11 cellular contexts compared by ENCODE assay signal in genomic region chr1:153549741-153550397, GRCh38. TPM values are rescaled to one million over a fixed set of nuclear protein-coding genes. Genes with fewer than 3 reads are reported as not detected.
DNase-seq lines count a peak whose midpoint lies in the region; ATAC-seq and TF ChIP-seq lines count a peak whose summit lies in the region.
"Had no signal": no experiment of that assay in that cellular context is flagged by ENCODE, and none has a peak within 500 bp of the region (broad histone marks: within the 10 kb centered on the region; RNA-seq: fewer than 3 reads in every experiment).

No MANE protein-coding gene starts in this region.

- peaks cover 16% of the 10 kb centered on the region for H3K4me1 Mint-ChIP-seq in glutamatergic neuron (ENCODE audit: low read depth, unreplicated experiment)

- POLR2A ChIA-PET in PC-3 (lab: Charles Lee; ENCODE audit: unreplicated experiment), result interaction anchor here (0.6 kb wide), 1 partner anchor 63 kb away, joined by 3 read pairs; the partner anchor contains the start of gene S100A16

- no peak for DNase-seq in PC-3
- DNase-seq in esophagus squamous epithelium (lab: John Stamatoyannopoulos, UW), result no peak
- no peak for DNase-seq in sigmoid colon
- DNase-seq in glutamatergic neuron, result no peak
- DNase-seq in NCI-H510A (lab: John Stamatoyannopoulos, UW), result no peak
- no peak for DNase-seq in H7
- DNase-seq in A172 (ENCODE audit: low spot score), result no peak
- DNase-seq: activated T-cell treated with anti-CD3 and anti-CD28 coated beads for 4 hours, NCI-H526, SHP77 had no signal

- H3K36me3 ChIP-seq in BLaER1 treated with 17β-estradiol and CSF1 and Interleukin-3, amounts not matched to agents 10 nM and 100 nM, result peaks cover 0 to under 1% (median 0%) of the 10 kb centered on the region in 11 experiments; a peak in 1 of 22 replicates
- H3K36me3 ChIP-seq in PC-3 (ENCODE audit: low read depth, low read length) (no peaks in the 10 kb centered on the region), esophagus squamous epithelium (peaks cover 0 to 21% (median 0%) of the 10 kb centered on the region in 3 donors), sigmoid colon (no peaks in the 10 kb centered on the region), H7 (replicated peaks; ENCODE audit: control insufficient read depth, insufficient read depth, low read length) (no peaks in the 10 kb centered on the region)

- ATAC-seq in PC-3, result no peak

- peak overlapping the region in 1 of 11 experiments; percentile 1; a peak in 1 of 22 replicates for H3K9ac ChIP-seq in BLaER1 treated with 17β-estradiol and CSF1 and Interleukin-3, amounts not matched to agents 10 nM and 100 nM
- peak overlapping the region; percentile 72 for H3K9ac ChIP-seq in PC-3 (ENCODE audit: low read length)

- no peaks in the 10 kb centered on the region for H3F3A ChIP-seq in PC-3 (ENCODE audit: low read length, unreplicated experiment)

- H3K9me3 ChIP-seq in BLaER1 treated with 17β-estradiol and CSF1 and Interleukin-3, amounts not matched to agents 10 nM and 100 nM (replicated peaks in 1 of 11), result no peaks in the 10 kb centered on the region
- H3K9me3 ChIP-seq in PC-3 (ENCODE audit: low read length) (no peaks in the 10 kb centered on the region), esophagus squamous epithelium (no peaks in the 10 kb centered on the region), sigmoid colon (no peaks in the 10 kb centered on the region)

- no peak overlapping the region for H3K4me3 ChIP-seq in BLaER1 treated with 17β-estradiol and CSF1 and Interleukin-3, amounts not matched to agents 10 nM and 100 nM
- no peak overlapping the region for H3K4me3 ChIP-seq in PC-3 (ENCODE audit: low read length)
- H3K4me3 ChIP-seq in esophagus squamous epithelium, result no peak overlapping the region
- H3K4me3 ChIP-seq in sigmoid colon, result no peak overlapping the region
- H3K4me3 ChIP-seq in H7 (ENCODE audit: insufficient read depth, low read depth, low read length), result no peak overlapping the region

- no peaks in the 10 kb centered on the region for H3K9me2 ChIP-seq in PC-3 (replicated peaks; ENCODE audit: low read length)

- H3K27me3 ChIP-seq in BLaER1 treated with 17β-estradiol and CSF1 and Interleukin-3, amounts not matched to agents 10 nM and 100 nM, result no peaks in the 10 kb centered on the region
- no peaks in the 10 kb centered on the region for H3K27me3 ChIP-seq in PC-3 (ENCODE audit: low read length)
- H3K27me3 ChIP-seq in esophagus squamous epithelium, result no peaks in the 10 kb centered on the region
- H3K27me3 ChIP-seq in sigmoid colon, result no peaks in the 10 kb centered on the region
- peaks cover 2% of the 10 kb centered on the region; the same call in 1 of the 2 replicates for H3K27me3 ChIP-seq in H7 (ENCODE audit: control insufficient read depth, insufficient read depth, low read length)

- peaks cover 10% of the 10 kb centered on the region for H3K27me3 Mint-ChIP-seq in glutamatergic neuron (ENCODE audit: unreplicated experiment)

- H2AFZ ChIP-seq in PC-3 (ENCODE audit: low read length), result peak overlapping the region; percentile 36; the same call in 1 of the 2 replicates

- no peak overlapping the region for H3K27ac Mint-ChIP-seq in glutamatergic neuron (ENCODE audit: unreplicated experiment)

- H3K4me3 Mint-ChIP-seq in glutamatergic neuron (ENCODE audit: unreplicated experiment), result no peak overlapping the region

- 64 to 86% methylated on average over 4 of the region's 6 CpGs for WGBS in esophagus squamous epithelium, 2 donors
- 87 to 92% methylated on average over 6 of the region's 6 CpGs for WGBS in sigmoid colon, 2 donors

- TF ChIP-seq POLR2A in esophagus squamous epithelium (IDR thresholded peaks at IDR 0.05), result no peak
- TF ChIP-seq POLR2A in sigmoid colon (IDR thresholded peaks at IDR 0.05), result no peak

- H4K20me1 ChIP-seq in BLaER1 treated with 17β-estradiol and CSF1 and Interleukin-3, amounts not matched to agents 10 nM and 100 nM, result peaks cover 0 to 6% (median 0%) of the 10 kb centered on the region in 11 experiments; a peak in 6 of 22 replicates
- H4K20me1 ChIP-seq in PC-3 (ENCODE audit: low read length), result no peaks in the 10 kb centered on the region

- intact Hi-C loops in PC-3 (cut with micrococcal nuclease), result loop anchor here (5.0 kb wide), 1 partner anchor 38 kb away; no protein-coding TSS in a partner anchor
- intact Hi-C loops in esophagus squamous epithelium (cut with DNase I), result no loop called here
- intact Hi-C loops in sigmoid colon (cut with DNase I), result loop anchor here (2.0 kb wide), 1 partner anchor 15 kb away; the partner anchor contains the start of gene S100A2

- peak overlapping the region; percentile 86 to 100 (median 95) for H3K4me2 ChIP-seq in BLaER1 treated with 17β-estradiol and CSF1 and Interleukin-3, amounts not matched to agents 10 nM and 100 nM
- peak overlapping the region; percentile 33; the same call in 1 of the 2 replicates for H3K4me2 ChIP-seq in PC-3 (ENCODE audit: low read length)

- peak overlapping the region in 8 of 11 experiments; percentile 24 to 80 (median 64); a peak in 13 of 22 replicates for H3K27ac ChIP-seq in BLaER1 treated with 17β-estradiol and CSF1 and Interleukin-3, amounts not matched to agents 10 nM and 100 nM
- H3K27ac ChIP-seq in PC-3 (ENCODE audit: low read length) (peak overlapping the region; percentile 80), esophagus squamous epithelium (peak overlapping the region; percentile 63 to 94 (median 92)), sigmoid colon (peak overlapping the region; percentile 58 to 90 (median 89))

- no peak for TF ChIP-seq EP300 in sigmoid colon (IDR thresholded peaks at IDR 0.05)

- CTCF ChIA-PET in PC-3 (lab: Charles Lee), result interaction anchor here (0.6 kb wide), 1 partner anchor 1440 kb away, joined by 4 read pairs; no protein-coding TSS in a partner anchor

- TF ChIP-seq CTCF in PC-3 (conservative IDR thresholded peaks at IDR 0.05; ENCODE audit: low read depth, low read length), result no peak
- no peak for TF ChIP-seq CTCF in esophagus squamous epithelium (IDR thresholded peaks at IDR 0.05)
- no peak for TF ChIP-seq CTCF in sigmoid colon (IDR thresholded peaks at IDR 0.05)
- no peak for TF ChIP-seq CTCF in glutamatergic neuron (IDR thresholded peaks at IDR 0.05; ENCODE audit: partially characterized antibody, unreplicated experiment)

- no peaks in the 10 kb centered on the region for H3K79me2 ChIP-seq in PC-3 (ENCODE audit: low read length)

- peaks cover 6% of the 10 kb centered on the region for H3K9me3 Mint-ChIP-seq in glutamatergic neuron (ENCODE audit: unreplicated experiment)

- BruUV-seq in PC-3 (replicated peaks; lab: Mats Ljungman, UMichigan), result no TSS peak

- H3K4me1 ChIP-seq in BLaER1 treated with 17β-estradiol and CSF1 and Interleukin-3, amounts not matched to agents 10 nM and 100 nM, result peaks cover 83 to 97% (median 88%) of the 10 kb centered on the region in 10 experiments
- H3K4me1 ChIP-seq in PC-3 (ENCODE audit: insufficient read depth, low read length), result peaks cover 34% of the 10 kb centered on the region
- H3K4me1 ChIP-seq in esophagus squamous epithelium, result peaks cover 74 to 100% (median 84%) of the 10 kb centered on the region in 3 donors
- peaks cover 0 to 71% (median 66%) of the 10 kb centered on the region in 4 donors for H3K4me1 ChIP-seq in sigmoid colon

- H3K36me3 Mint-ChIP-seq in glutamatergic neuron (ENCODE audit: unreplicated experiment), result no peaks in the 10 kb centered on the region

RNA-seq across cellular contexts. Expression of gene S100A3, which starts 0.8 kb away (rescaled TPM):
- 4.6 and 7.9 TPM in 2 replicates for total RNA-seq in PC-3 (2014; rRNA removed)
- 10 to 100 TPM in 1 of 4 donors, 1 to 10 TPM in 3; 1.2 to 16.5 (median 9.2) TPM for total RNA-seq in esophagus squamous epithelium
- total RNA-seq in sigmoid colon, result 1 to 10 TPM; 1.1 to 4.3 (median 2.2) TPM
- 1 to 10 TPM; 1.4 to 3.9 (median 3.6) TPM for polyA plus RNA-seq in sigmoid colon
- total RNA-seq in glutamatergic neuron (ENCODE audit: unreplicated experiment), result not detected
- 0.30 and 0.31 TPM in 2 replicates for total RNA-seq in H7 (2014; rRNA removed; shearing (Covaris generic))
- 90.9 and 103 TPM in 2 replicates for total RNA-seq in A172 (2014; rRNA removed; shearing (Covaris generic))

RNA-seq across cellular contexts. Expression of gene S100A4, which starts 4.3 kb away (rescaled TPM):
- total RNA-seq in PC-3 (2014; rRNA removed) (32.2 and 55.8 TPM in 2 replicates), esophagus squamous epithelium (100 to 1,000 TPM in 2 of 4 donors, 10 to 100 TPM in 2; 58.6 to 205 (median 122) TPM), sigmoid colon (100 to 1,000 TPM; 189 to 486 (median 288) TPM), glutamatergic neuron (ENCODE audit: unreplicated experiment) (4.7 TPM)
- 100 to 1,000 TPM; 304 to 499 (median 336) TPM for polyA plus RNA-seq in sigmoid colon
- 17.3 and 18.0 TPM in 2 replicates for total RNA-seq in H7 (2014; rRNA removed; shearing (Covaris generic))
- 3,194 and 3,572 TPM in 2 replicates for total RNA-seq in A172 (2014; rRNA removed; shearing (Covaris generic))

RNA-seq across cellular contexts. Expression of gene S100A5, which starts 9.1 kb away (rescaled TPM):
- total RNA-seq in PC-3 (2014; rRNA removed) (2.5 and 6.3 TPM in 2 replicates), esophagus squamous epithelium (not detected), sigmoid colon (not detected), glutamatergic neuron (ENCODE audit: unreplicated experiment) (not detected)
- not detected for polyA plus RNA-seq in sigmoid colon
- total RNA-seq in H7 (2014; rRNA removed; shearing (Covaris generic)), result not detected in 2 replicates
- total RNA-seq in A172 (2014; rRNA removed; shearing (Covaris generic)), result 1.1 and 6.1 TPM in 2 replicates

RNA-seq across cellular contexts. Expression of gene S100A6, which starts 14.1 kb away (rescaled TPM):
- 1,818 and 2,572 TPM in 2 replicates for total RNA-seq in PC-3 (2014; rRNA removed)
- 100 to 1,000 TPM; 270 to 943 (median 394) TPM for total RNA-seq in esophagus squamous epithelium
- 1,000 to 10,000 TPM in 1 of 4 donors, 100 to 1,000 TPM in 3; 445 to 1,159 (median 590) TPM for total RNA-seq in sigmoid colon
- polyA plus RNA-seq in sigmoid colon, result 1,000 to 10,000 TPM; 4,079 to 7,223 (median 4,178) TPM
- total RNA-seq in glutamatergic neuron (ENCODE audit: unreplicated experiment), result 41.9 TPM
- total RNA-seq in H7 (2014; rRNA removed; shearing (Covaris generic)), result 1.3 and 1.4 TPM in 2 replicates
- total RNA-seq in A172 (2014; rRNA removed; shearing (Covaris generic)), result 1,463 and 1,751 TPM in 2 replicates

RNA-seq across cellular contexts. Expression of gene S100A2, which starts 15.8 kb away (rescaled TPM):
- total RNA-seq in PC-3 (2014; rRNA removed) (358 and 373 TPM in 2 replicates), esophagus squamous epithelium (1,000 to 10,000 TPM in 3 of 4 donors, 100 to 1,000 TPM in 1; 949 to 3,544 (median 1,180) TPM), sigmoid colon (1 to 10 TPM in 1 of 4 donors, under 1 TPM in 1, not detected in 2; 0.68 to 1.8 TPM), glutamatergic neuron (ENCODE audit: unreplicated experiment) (1.1 TPM)
- polyA plus RNA-seq in sigmoid colon, result 10 to 100 TPM in 1 of 3 donors, 1 to 10 TPM in 2; 1.8 to 16.2 (median 2.3) TPM
- total RNA-seq in H7 (2014; rRNA removed; shearing (Covaris generic)), result 0.94 TPM in 1 of 2 replicates, not detected in the other
- 41.3 and 63.0 TPM in 2 replicates for total RNA-seq in A172 (2014; rRNA removed; shearing (Covaris generic))
